Comparison of ENCODE assay signal across 14 cellular contexts in the genomic region with DNA sequence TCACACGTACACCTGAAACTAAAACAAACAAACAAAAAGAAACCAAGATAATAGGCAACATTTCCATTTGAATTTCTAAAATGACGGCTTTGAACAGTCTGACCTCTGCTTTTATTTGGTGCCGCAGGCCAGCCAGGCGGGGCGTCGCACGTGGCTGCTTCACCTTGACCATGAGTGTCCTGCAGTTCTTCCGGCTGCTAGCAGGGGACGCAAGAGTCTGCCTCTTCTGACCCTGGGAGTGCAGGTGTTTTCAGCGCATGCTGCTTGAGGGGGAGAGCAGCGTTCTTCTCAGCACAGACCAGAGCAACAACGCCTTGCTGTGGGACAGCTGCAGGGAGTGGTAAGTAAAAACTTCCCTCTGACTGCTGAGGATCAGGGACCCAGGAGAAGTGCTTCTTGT. TPM values are rescaled to one million over a fixed set of nuclear protein-coding genes. Genes with fewer than 3 reads are reported as not detected.
"Had no signal": no experiment of that assay in that cellular context is flagged by ENCODE, and none has a peak within 500 bp of the region (broad histone marks: within the 10 kb centered on the region; RNA-seq: fewer than 3 reads in every experiment).

No MANE protein-coding gene starts in this region.

RNA-seq across cellular contexts. Expression of gene CDY2B, which starts 47.9 kb away (rescaled TPM):
- total RNA-seq: activated B cell treated with CpG ODN at 0.5 μM for 24 hours; activated CD4-positive, alpha-beta memory T cell treated with anti-CD3 and anti-CD28 coated beads for 36 hours; activated CD4-positive, alpha-beta memory T cell treated with anti-CD3 and anti-CD28 coated beads, Interleukin-2, amount 10 ng/mL, durations not matched to agents 7 days and 5 days; activated CD4-positive, alpha-beta T cell treated with anti-CD3 and anti-CD28 coated beads for 36 hours; activated CD4-positive, alpha-beta T cell treated with anti-CD3 and anti-CD28 coated beads, Interleukin-2, amount 10 ng/mL, durations not matched to agents 24 days and 14 days; activated CD4-positive, alpha-beta T cell treated with anti-CD3 and anti-CD28 coated beads, Interleukin-2, amount 10 ng/mL, durations not matched to agents 7 days and 5 days; activated CD8-positive, alpha-beta memory T cell treated with anti-CD3 and anti-CD28 coated beads for 36 hours; activated CD8-positive, alpha-beta memory T cell treated with anti-CD3 and anti-CD28 coated beads, Interleukin-2, amount 10 ng/mL, durations not matched to agents 7 days and 5 days; activated CD8-positive, alpha-beta T cell treated with anti-CD3 and anti-CD28 coated beads for 36 hours; activated CD8-positive, alpha-beta T cell treated with anti-CD3 and anti-CD28 coated beads, Interleukin-2, amount 10 ng/mL, durations not matched to agents 7 days and 5 days; T-cell; T-helper 1 cell treated with Interleukin-12 subunit alpha and Interleukin-12 subunit beta and Interleukin-4 antibody, amounts not matched to agents 30 ng/mL and 1 ng/mL, for 36 hours; T-helper 17 cell; T-helper 2 cell treated with Interferon-gamma antibody and Interleukin-4, amounts not matched to agents 100 ng/mL and 5 ng/mL, for 36 hours had no signal
